In the genomic region with DNA sequence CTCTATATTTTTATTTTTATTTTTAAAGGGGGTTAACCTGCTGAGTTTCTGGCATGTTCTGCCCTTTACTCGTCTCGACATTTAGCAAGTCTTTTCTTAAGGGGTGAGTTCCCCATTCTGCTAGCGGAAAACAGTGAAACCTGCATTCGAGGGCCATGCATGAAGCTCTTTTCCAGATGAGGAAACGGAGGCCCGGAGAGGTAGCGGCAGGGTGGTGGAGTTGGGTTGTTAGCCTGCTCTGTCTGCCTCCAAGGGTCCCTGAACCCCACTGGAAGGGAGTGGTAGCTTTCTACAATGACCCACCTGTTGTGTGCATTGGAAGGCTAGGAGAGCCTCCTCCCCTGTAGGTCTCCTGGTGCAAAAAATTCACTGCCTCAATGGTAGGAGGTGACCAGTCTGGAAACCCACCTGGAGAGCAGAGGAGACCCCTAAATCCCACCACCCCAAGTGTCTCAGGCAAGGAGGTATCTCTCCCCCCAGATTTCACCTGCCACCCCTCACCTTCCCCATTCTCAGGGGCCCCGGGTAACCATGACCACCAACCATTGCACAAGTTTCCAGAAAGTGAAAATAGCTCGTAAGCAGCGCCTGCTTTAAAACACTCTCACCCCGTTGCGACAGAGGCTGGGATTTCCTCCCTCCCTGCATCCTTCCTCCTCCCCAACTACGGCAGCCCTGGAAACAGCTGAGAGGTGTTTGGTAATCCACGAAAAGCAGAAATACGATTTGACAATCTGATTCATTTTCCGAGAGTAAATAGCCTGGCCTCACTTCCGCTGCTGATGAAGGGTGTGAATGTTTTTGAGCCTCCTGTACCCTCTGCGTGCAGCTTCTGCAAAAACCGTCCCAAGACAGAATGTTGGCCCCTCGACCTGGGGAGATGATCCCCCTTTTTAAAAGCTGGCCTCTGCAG, we compare ENCODE assay signal across 8 cellular contexts. TPM values are rescaled to one million over a fixed set of nuclear protein-coding genes. Genes with fewer than 3 reads are reported as not detected.
A peak's percentile ranks its signal among the peaks of the same experiment; 100 is the strongest.
DNase-seq lines count a peak whose midpoint lies in the region; ATAC-seq, FAIRE-seq and TF ChIP-seq lines count a peak whose summit lies in the region.

No MANE protein-coding gene starts in this region.

- H3K9ac ChIP-seq in endothelial cell of umbilical vein (replicated peaks; ENCODE audit: extremely low read depth, insufficient read depth, low read length), result peak overlapping the region; percentile 48

- H3K9me3 Mint-ChIP-seq in natural killer cell treated with Interleukin-12 subunit alpha and Interleukin-12 subunit beta and Interleukin-15 and Interleukin-18, amount 100 ng/mL, for 72 hours, result no peaks in the 10 kb centered on the region
- peaks cover 3% of the 10 kb centered on the region for H3K9me3 Mint-ChIP-seq in glutamatergic neuron (ENCODE audit: unreplicated experiment)

- H3K36me3 Mint-ChIP-seq in natural killer cell treated with Interleukin-12 subunit alpha and Interleukin-12 subunit beta and Interleukin-15 and Interleukin-18, amount 100 ng/mL, for 72 hours, result no peaks in the 10 kb centered on the region
- H3K36me3 Mint-ChIP-seq in glutamatergic neuron (ENCODE audit: unreplicated experiment), result no peaks in the 10 kb centered on the region

- BruUV-seq in endothelial cell of umbilical vein (replicated peaks; lab: Mats Ljungman, UMichigan), result no TSS peak

- peak; percentile 28 to 51 for ATAC-seq in natural killer cell treated with Interleukin-12 subunit alpha and Interleukin-12 subunit beta and Interleukin-15 and Interleukin-18, amount 100 ng/mL, for 72 hours
- no peak for ATAC-seq in HG03139 (IDR thresholded peaks at IDR 0.05; ENCODE audit: unreplicated experiment)

- peak; percentile 99 for FAIRE-seq in endothelial cell of umbilical vein (lab: Jason Lieb, UNC)

- DNase-seq in DMS53 (lab: John Stamatoyannopoulos, UW) (peak; percentile 46), DMS53 treated with DMSO at 0.1 percent for 48 hours (lab: John Stamatoyannopoulos, UW; ENCODE audit: unreplicated experiment) (no peak), endothelial cell of umbilical vein (ENCODE audit: low read depth, low spot score) (peak; percentile 75), glutamatergic neuron (no peak), ACHN (no peak)
- peak; percentile 51 for DNase-seq in activated CD4-positive, alpha-beta T cell treated with anti-CD3 and anti-CD28 coated beads for 48 hours
- DNase-seq in natural killer cell treated with Interleukin-12 subunit alpha and Interleukin-12 subunit beta and Interleukin-15 and Interleukin-18, amount 100 ng/mL, for 72 hours (ENCODE audit: low spot score), result peak; percentile 86

- dilution Hi-C loops in endothelial cell of umbilical vein (cut with MboI; ENCODE audit: extremely low pct_ligation_motif_present, low sequenced_read_pairs), result no loop called here

- H3K27ac ChIP-seq in endothelial cell of umbilical vein (ENCODE audit: insufficient read depth, low read depth, low read length), result peak overlapping the region; percentile 71

- peaks cover 26% of the 10 kb centered on the region for H3K79me2 ChIP-seq in endothelial cell of umbilical vein (ENCODE audit: control insufficient read depth, insufficient read depth, low read length)

- H3K4me3 Mint-ChIP-seq in natural killer cell treated with Interleukin-12 subunit alpha and Interleukin-12 subunit beta and Interleukin-15 and Interleukin-18, amount 100 ng/mL, for 72 hours, result peak overlapping the region; percentile 79
- no peak overlapping the region for H3K4me3 Mint-ChIP-seq in glutamatergic neuron (ENCODE audit: unreplicated experiment)

- H3K9me1 ChIP-seq in endothelial cell of umbilical vein (replicated peaks; ENCODE audit: control insufficient read depth, extremely low read depth, insufficient read depth, low read length), result no peaks in the 10 kb centered on the region

- no peaks in the 10 kb centered on the region for H3K9me3 ChIP-seq in endothelial cell of umbilical vein (replicated peaks; ENCODE audit: control insufficient read depth, insufficient read depth, low read length)

- H2AFZ ChIP-seq in endothelial cell of umbilical vein (ENCODE audit: low read depth, low read length), result no peak overlapping the region

- H3K4me3 ChIP-seq in endothelial cell of umbilical vein (replicated peaks in 1 of 3; ENCODE audit: insufficient read depth in 1 of 3, low read depth in 1 of 3, low read length in 3 of 3), result peak overlapping the region in 1 of 3 experiments; percentile 71

- no peak for TF ChIP-seq POLR2A in endothelial cell of umbilical vein (IDR thresholded peaks at IDR 0.05; ENCODE audit: low read depth, low read length)

- intact Hi-C loops in endothelial cell of umbilical vein (cut with micrococcal nuclease), result loop anchor here (1.0 to 10.0 kb wide), 5 partner anchors 19 to 253 kb away; partner anchors contain the start of genes AP1M1 and TPM4

- CTCF ChIA-PET in endothelial cell of umbilical vein (lab: Charles Lee), result interaction anchor here (1.0 to 6.3 kb wide), 11 partner anchors 11 to 143 kb away, joined by 3 to 99 read pairs (median 9); partner anchors contain the start of gene FAM32A

- H3K27me3 Mint-ChIP-seq in natural killer cell treated with Interleukin-12 subunit alpha and Interleukin-12 subunit beta and Interleukin-15 and Interleukin-18, amount 100 ng/mL, for 72 hours, result peaks cover 0 to 5% of the 10 kb centered on the region in 2 donors
- H3K27me3 Mint-ChIP-seq in glutamatergic neuron (ENCODE audit: unreplicated experiment), result peaks cover 25% of the 10 kb centered on the region

- H3K27me3 ChIP-seq in endothelial cell of umbilical vein (ENCODE audit: control insufficient read depth in 2 of 2, insufficient read depth in 2 of 2, low read length in 2 of 2), result no peaks in the 10 kb centered on the region

- H3K4me1 Mint-ChIP-seq in natural killer cell treated with Interleukin-12 subunit alpha and Interleukin-12 subunit beta and Interleukin-15 and Interleukin-18, amount 100 ng/mL, for 72 hours (ENCODE audit: low read depth in 2 of 2), result peaks cover 42 to 47% of the 10 kb centered on the region in 2 donors
- H3K4me1 Mint-ChIP-seq in glutamatergic neuron (ENCODE audit: low read depth, unreplicated experiment), result peaks cover 3% of the 10 kb centered on the region

- POLR2A ChIA-PET in endothelial cell of umbilical vein (lab: Charles Lee), result interaction anchor here (0.6 to 3.5 kb wide), 8 partner anchors 10 to 80 kb away, joined by 3 to 18 read pairs (median 6); no protein-coding TSS in a partner anchor

- in situ Hi-C loops in ACHN (cut with HindIII; ENCODE audit: low pct_ligation_motif_present, low pct_unique_long_range_greater_than_20kb, low sequenced_read_pairs), result no loop called here

- H4K20me1 ChIP-seq in endothelial cell of umbilical vein (replicated peaks; ENCODE audit: control insufficient read depth, extremely low read depth, insufficient read depth, low read length), result no peaks in the 10 kb centered on the region

- no peaks in the 10 kb centered on the region for H3K36me3 ChIP-seq in endothelial cell of umbilical vein (ENCODE audit: control insufficient read depth in 2 of 2, extremely low read depth in 1 of 2, insufficient read depth in 2 of 2, low read length in 2 of 2)

- TF ChIP-seq CTCF in endothelial cell of umbilical vein (IDR thresholded peaks at IDR 0.05; ENCODE audit: extremely low read depth in 1 of 2, insufficient read depth in 1 of 2, low read depth in 1 of 2, low read length in 2 of 2) (no peak), glutamatergic neuron (IDR thresholded peaks at IDR 0.05; ENCODE audit: partially characterized antibody, unreplicated experiment) (no peak)

- peaks cover 29% of the 10 kb centered on the region for H3K4me1 ChIP-seq in endothelial cell of umbilical vein (ENCODE audit: control insufficient read depth, extremely low read depth, insufficient read depth, low read length)

- peak overlapping the region; percentile 85 for H3K4me2 ChIP-seq in endothelial cell of umbilical vein (ENCODE audit: insufficient read depth, low read length)

- peak overlapping the region; percentile 48 to 82 for H3K27ac Mint-ChIP-seq in natural killer cell treated with Interleukin-12 subunit alpha and Interleukin-12 subunit beta and Interleukin-15 and Interleukin-18, amount 100 ng/mL, for 72 hours
- H3K27ac Mint-ChIP-seq in glutamatergic neuron (ENCODE audit: unreplicated experiment), result no peak overlapping the region

TF ChIP-seq in endothelial cell of umbilical vein, 7 proteins besides CTCF, POLR2A, EP300 and RAD21:
- TF ChIP-seq JUN (IDR thresholded peaks at IDR 0.05; ENCODE audit: borderline replicate concordance, insufficient read depth, insufficient read length, low read depth), result peak; percentile 21
- TF ChIP-seq, protein P1, sequence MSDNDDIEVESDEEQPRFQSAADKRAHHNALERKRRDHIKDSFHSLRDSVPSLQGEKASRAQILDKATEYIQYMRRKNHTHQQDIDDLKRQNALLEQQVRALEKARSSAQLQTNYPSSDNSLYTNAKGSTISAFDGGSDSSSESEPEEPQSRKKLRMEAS (IDR thresholded peaks at IDR 0.05; ENCODE audit: insufficient read depth, insufficient read length), result no peak
- no peak for TF ChIP-seq MYC (IDR thresholded peaks at IDR 0.05; ENCODE audit: low read depth, low read length)
- peak; percentile 58 for TF ChIP-seq FOS (IDR thresholded peaks at IDR 0.05; ENCODE audit: borderline replicate concordance, insufficient read depth, low read length)
- TF ChIP-seq POLR2AphosphoS5 (IDR thresholded peaks at IDR 0.05; ENCODE audit: insufficient read depth, low read depth, low read length), result peak; percentile 82
- TF ChIP-seq GATA2 (IDR thresholded peaks at IDR 0.05; ENCODE audit: insufficient read depth, insufficient read length, low read depth, low read length), result no peak
- TF ChIP-seq EZH2 (IDR thresholded peaks at IDR 0.05; ENCODE audit: borderline replicate concordance, low read depth, low read length, severe bottlenecking), result no peak
TF ChIP-seq in endothelial cell of umbilical vein: peak in this region for 3.

RNA-seq across cellular contexts. Expression of gene KLF2, which starts 3.5 kb away (rescaled TPM):
- 23.4 and 37.7 TPM in 2 replicates for total RNA-seq in endothelial cell of umbilical vein
- 30.3 and 30.6 TPM in 2 replicates for polyA plus RNA-seq in endothelial cell of umbilical vein
- 14.0 and 24.3 TPM in 2 replicates for polyA plus RNA-seq in endothelial cell of umbilical vein (2011; cell fraction: cytosol; rRNA removed)
- polyA plus RNA-seq in endothelial cell of umbilical vein (2011; cell fraction: nucleus; rRNA removed), result 54.3 and 60.2 TPM in 2 replicates
- 30.3 and 45.3 TPM in 2 replicates for polyA plus RNA-seq in endothelial cell of umbilical vein (2012)
- polyA minus RNA-seq in endothelial cell of umbilical vein, result 2.1 and 3.0 TPM in 2 replicates
- 2.5 TPM for polyA minus RNA-seq in endothelial cell of umbilical vein (2011; cell fraction: cytosol; rRNA and poly(A)+ RNA removed)
- 15.2 and 55.6 TPM in 2 replicates for polyA minus RNA-seq in endothelial cell of umbilical vein (2011; cell fraction: nucleus; rRNA and poly(A)+ RNA removed)
- total RNA-seq in natural killer cell treated with Interleukin-12 subunit alpha and Interleukin-12 subunit beta and Interleukin-15 and Interleukin-18, amount 100 ng/mL, for 72 hours, result 1 to 10 TPM; 3.4 to 6.7 TPM
- total RNA-seq in glutamatergic neuron (ENCODE audit: unreplicated experiment), result not detected

Comparison
In these comparisons a context has a peak if more than half of its experiments do, and no peak if none do; other contexts are left out.
1. DNase-seq: peak in DMS53 (single experiment), activated CD4-positive, alpha-beta T cell treated with anti-CD3 and anti-CD28 coated beads for 48 hours (single experiment), endothelial cell of umbilical vein (single experiment) and natural killer cell treated with Interleukin-12 subunit alpha and Interleukin-12 subunit beta and Interleukin-15 and Interleukin-18, amount 100 ng/mL, for 72 hours (single experiment); none in DMS53 treated with DMSO at 0.1 percent for 48 hours (single experiment), glutamatergic neuron (single experiment) and ACHN (single experiment).